23 cellular contexts compared by ENCODE assay signal in the genomic region with DNA sequence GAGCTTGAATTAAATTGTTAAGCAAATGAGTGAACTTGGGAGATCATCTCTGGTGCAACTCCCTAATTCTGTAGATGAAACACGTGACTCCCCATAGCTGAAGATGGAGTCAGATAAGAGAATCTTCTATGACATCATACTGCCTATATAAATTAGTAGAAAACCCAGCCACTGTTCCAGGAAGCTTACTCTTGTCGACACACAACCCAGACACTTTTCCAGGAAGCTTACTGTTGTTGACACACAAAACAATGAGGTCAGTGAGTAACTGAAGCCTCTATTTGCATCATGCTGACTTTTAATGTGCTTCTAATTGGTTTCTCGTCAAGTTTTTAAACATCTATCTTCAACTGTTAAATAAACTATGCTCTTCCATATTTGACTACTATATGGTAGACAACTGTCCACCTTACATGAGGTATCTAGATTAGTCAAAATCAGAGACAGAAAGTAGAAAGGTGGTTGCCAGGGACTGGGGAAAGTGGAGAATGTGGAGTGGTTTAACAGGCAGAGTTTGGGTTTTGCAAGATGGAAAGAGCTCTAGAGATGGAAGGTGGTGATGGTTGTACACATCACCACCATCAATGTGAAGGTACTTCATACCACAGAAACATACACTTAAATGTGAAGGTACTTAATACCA.
DNase-seq lines count a peak whose midpoint lies in the region; ATAC-seq and TF ChIP-seq lines count a peak whose summit lies in the region.
"Had no signal": no experiment of that assay in that cellular context is flagged by ENCODE, and none has a peak within 500 bp of the region (broad histone marks: within the 10 kb centered on the region; RNA-seq: fewer than 3 reads in every experiment).

No MANE protein-coding gene starts in this region.

- POLR2A ChIA-PET in SK-N-SH (lab: Yijun Ruan, JAX): no interaction called here
- POLR2A ChIA-PET in CD8-positive, alpha-beta memory T cell (lab: Charles Lee): no interaction called here

- no peak overlapping the region for H3K9ac ChIP-seq in SK-N-SH

- H3K4me1 Mint-ChIP-seq in T-helper 2 cell treated with Interferon-gamma antibody and Interleukin-4, amounts not matched to agents 5 μg/mL and 100 μg/mL, for 36 hours (ENCODE audit: low read depth): peaks cover 8% of the 10 kb centered on the region
- no peaks in the 10 kb centered on the region for H3K4me1 Mint-ChIP-seq in CD8-positive, alpha-beta memory T cell
- H3K4me1 Mint-ChIP-seq: stimulated activated memory B cell treated with anti-CD40 and anti-IgM and Interleukin-4, amounts not matched to agents 10 μg/mL and 1 μg/mL and 100 μg/mL, for 72 hours; T-cell had no signal

- CTCF ChIA-PET in SK-N-SH (lab: Yijun Ruan, JAX): no interaction called here
- CTCF ChIA-PET in CD8-positive, alpha-beta memory T cell (lab: Charles Lee): no interaction called here

- no peak overlapping the region for H3K4me3 Mint-ChIP-seq in T-helper 2 cell treated with Interferon-gamma antibody and Interleukin-4, amounts not matched to agents 5 μg/mL and 100 μg/mL, for 36 hours
- H3K4me3 Mint-ChIP-seq in CD8-positive, alpha-beta memory T cell: no peak overlapping the region
- H3K4me3 Mint-ChIP-seq: brain; CD4-positive, alpha-beta T cell; stimulated activated memory B cell treated with anti-CD40 and anti-IgM and Interleukin-4, amounts not matched to agents 10 μg/mL and 1 μg/mL and 100 μg/mL, for 72 hours; T-cell had no signal

- H3K27me3 Mint-ChIP-seq in T-helper 2 cell treated with Interferon-gamma antibody and Interleukin-4, amounts not matched to agents 5 μg/mL and 100 μg/mL, for 36 hours (ENCODE audit: low read depth): peaks cover 5% of the 10 kb centered on the region
- H3K27me3 Mint-ChIP-seq in CD8-positive, alpha-beta memory T cell: peaks cover 4 to 11% of the 10 kb centered on the region in 2 donors
- H3K27me3 Mint-ChIP-seq: stimulated activated memory B cell treated with anti-CD40 and anti-IgM and Interleukin-4, amounts not matched to agents 10 μg/mL and 1 μg/mL and 100 μg/mL, for 72 hours had no signal

- no peaks in the 10 kb centered on the region for H3K36me3 Mint-ChIP-seq in T-helper 2 cell treated with Interferon-gamma antibody and Interleukin-4, amounts not matched to agents 5 μg/mL and 100 μg/mL, for 36 hours (ENCODE audit: low read depth)
- no peaks in the 10 kb centered on the region for H3K36me3 Mint-ChIP-seq in CD8-positive, alpha-beta memory T cell
- H3K36me3 Mint-ChIP-seq: brain; stimulated activated memory B cell treated with anti-CD40 and anti-IgM and Interleukin-4, amounts not matched to agents 10 μg/mL and 1 μg/mL and 100 μg/mL, for 72 hours; T-cell had no signal

- no peaks in the 10 kb centered on the region for H3K27me3 ChIP-seq in SK-N-SH (ENCODE audit: insufficient read depth)
- H3K27me3 ChIP-seq in CD8-positive, alpha-beta memory T cell (ENCODE audit: insufficient read depth, low read length, poor library complexity, severe bottlenecking): no peaks in the 10 kb centered on the region
- H3K27me3 ChIP-seq: SJCRH30 had no signal

- H3K4me2 ChIP-seq in SK-N-SH: no peak overlapping the region

- H3K4me3 ChIP-seq in SK-N-SH (ENCODE audit: low read depth in 2 of 2, low read length in 1 of 2): no peak overlapping the region
- no peak overlapping the region for H3K4me3 ChIP-seq in CD8-positive, alpha-beta memory T cell (ENCODE audit: low read length)
- H3K4me3 ChIP-seq: left ventricle myocardium inferior, SJCRH30 had no signal

- H3K9me3 Mint-ChIP-seq in T-helper 2 cell treated with Interferon-gamma antibody and Interleukin-4, amounts not matched to agents 5 μg/mL and 100 μg/mL, for 36 hours: no peaks in the 10 kb centered on the region
- H3K9me3 Mint-ChIP-seq in CD8-positive, alpha-beta memory T cell: peaks cover 0 to 6% (median 0%) of the 10 kb centered on the region in 5 donors
- H3K9me3 Mint-ChIP-seq: brain; CD4-positive, alpha-beta T cell; stimulated activated memory B cell treated with anti-CD40 and anti-IgM and Interleukin-4, amounts not matched to agents 10 μg/mL and 1 μg/mL and 100 μg/mL, for 72 hours had no signal

- ATAC-seq in SK-N-SH treated with all-trans-retinoic acid at 6 μM for 48 hours (no peak), HG02885 (IDR thresholded peaks at IDR 0.05; ENCODE audit: poor library complexity, unreplicated experiment) (no peak), HG03439 (IDR thresholded peaks at IDR 0.05; ENCODE audit: unreplicated experiment) (no peak)
- ATAC-seq: Panc1; sciatic nerve; stimulated activated memory B cell treated with anti-CD40 and anti-IgM and Interleukin-4, amounts not matched to agents 10 μg/mL and 1 μg/mL and 100 μg/mL, for 72 hours; T-cell had no signal

- no peak overlapping the region; a peak in 1 of 4 replicates for H3K27ac ChIP-seq in SK-N-SH (ENCODE audit: low read depth in 2 of 2, low read length in 1 of 2)
- H3K27ac ChIP-seq in epithelial cell of prostate: peak overlapping the region; percentile 83
- no peak overlapping the region for H3K27ac ChIP-seq in CD8-positive, alpha-beta memory T cell (ENCODE audit: low read depth, low read length)
- H3K27ac ChIP-seq: left ventricle myocardium inferior, SJCRH30 had no signal

- no peak for TF ChIP-seq RAD21 in SK-N-SH (IDR thresholded peaks at IDR 0.05; ENCODE audit: low read length)

- peak overlapping the region; percentile 56 for H3K27ac Mint-ChIP-seq in T-helper 2 cell treated with Interferon-gamma antibody and Interleukin-4, amounts not matched to agents 5 μg/mL and 100 μg/mL, for 36 hours
- no peak overlapping the region for H3K27ac Mint-ChIP-seq in CD8-positive, alpha-beta memory T cell
- H3K27ac Mint-ChIP-seq: brain; CD4-positive, alpha-beta T cell; stimulated activated memory B cell treated with anti-CD40 and anti-IgM and Interleukin-4, amounts not matched to agents 10 μg/mL and 1 μg/mL and 100 μg/mL, for 72 hours; T-cell had no signal

- peak overlapping the region; percentile 16; the same call in 1 of the 2 replicates for H2AFZ ChIP-seq in SK-N-SH (ENCODE audit: low read depth)

- peaks cover 0 to 19% of the 10 kb centered on the region in 2 experiments; a peak in 2 of 4 replicates for H3K4me1 ChIP-seq in SK-N-SH (ENCODE audit: control insufficient read depth in 1 of 2, insufficient read depth in 2 of 2, low read depth in 1 of 2, low read length in 1 of 2)
- no peaks in the 10 kb centered on the region for H3K4me1 ChIP-seq in CD8-positive, alpha-beta memory T cell (ENCODE audit: insufficient read depth, low read length)
- H3K4me1 ChIP-seq: left ventricle myocardium inferior, SJCRH30 had no signal

- TF ChIP-seq CTCF in SK-N-SH (IDR thresholded peaks at IDR 0.05): no peak

- WGBS in SK-N-SH (ENCODE audit: low lambda C conversion rate): 76% methylated on average over 3 of the region's 3 CpGs

- no peaks in the 10 kb centered on the region for H4K20me1 ChIP-seq in SK-N-SH (ENCODE audit: insufficient read depth)

- no peaks in the 10 kb centered on the region for H3F3A ChIP-seq in SK-N-SH (replicated peaks; ENCODE audit: insufficient read depth)

- H3K9me2 ChIP-seq in SK-N-SH: no peaks in the 10 kb centered on the region

- no peak for DNase-seq in SK-N-SH
- DNase-seq in HCEC 1CT: peak; percentile 3
- DNase-seq in T-helper 2 cell treated with Interferon-gamma antibody and Interleukin-4, amounts not matched to agents 5 μg/mL and 100 μg/mL, for 36 hours (ENCODE audit: low spot score): no peak
- peak; percentile 18 for DNase-seq in epithelial cell of prostate (ENCODE audit: low read depth, low spot score)
- DNase-seq in CD8-positive, alpha-beta memory T cell: no peak
- DNase-seq: activated CD4-positive, alpha-beta T cell treated with anti-CD3 and anti-CD28 coated beads for 4 hours; activated CD8-positive, alpha-beta memory T cell treated with anti-CD3 and anti-CD28 coated beads, Interleukin-2, amount 50 U/mL, for 4 hours; activated effector memory CD4-positive, alpha-beta T cell treated with anti-CD3 and anti-CD28 coated beads, Interleukin-2, amount 50 U/mL, for 16 hours; CD4-positive, alpha-beta T cell; GDM1; left ventricle myocardium inferior; NCI-H510A treated with DMSO at 0.1 percent for 48 hours; SJCRH30; stimulated activated CD4-positive, alpha-beta T cell treated with anti-CD3 and anti-CD28 coated beads, Interleukin-12 subunit alpha, Interleukin-12 subunit beta, amount 100 ng/mL, for 4 hours; stimulated activated CD4-positive, alpha-beta T cell treated with anti-CD3 and anti-CD28 coated beads, Interleukin-4, amount 100 ng/mL, for 1 hour; T-cell had no signal

- H3K79me2 ChIP-seq in SK-N-SH (ENCODE audit: insufficient read depth): no peaks in the 10 kb centered on the region

- H3K36me3 ChIP-seq in SK-N-SH (replicated peaks in 1 of 2; ENCODE audit: control insufficient read depth in 1 of 2, insufficient read depth in 2 of 2, low read length in 1 of 2): peaks cover 0 to 2% of the 10 kb centered on the region in 2 experiments
- no peaks in the 10 kb centered on the region for H3K36me3 ChIP-seq in CD8-positive, alpha-beta memory T cell (ENCODE audit: insufficient read depth, low read length)
- H3K36me3 ChIP-seq: left ventricle myocardium inferior, SJCRH30 had no signal

- TF ChIP-seq EP300 in SK-N-SH (IDR thresholded peaks at IDR 0.05; ENCODE audit: borderline replicate concordance in 1 of 2, low read depth in 1 of 2, low read length in 1 of 2): no peak

- no peaks in the 10 kb centered on the region for H3K9me3 ChIP-seq in SK-N-SH
- no peaks in the 10 kb centered on the region for H3K9me3 ChIP-seq in CD8-positive, alpha-beta memory T cell (ENCODE audit: low read length)
- H3K9me3 ChIP-seq: left ventricle myocardium inferior, SJCRH30 had no signal

TF ChIP-seq in SK-N-SH, 30 proteins besides CTCF, POLR2A, EP300 and RAD21:
- TF ChIP-seq SMC3 (IDR thresholded peaks at IDR 0.05; ENCODE audit: low read depth, low read length): no peak
- TF ChIP-seq USF1 (IDR thresholded peaks at IDR 0.05; ENCODE audit: borderline replicate concordance, low read depth): no peak

TF ChIP-seq in SK-N-SH treated with all-trans-retinoic acid at 6 μM for 48 hours, 23 proteins besides CTCF, POLR2A, EP300 and RAD21 (continues in another document):
- no peak for TF ChIP-seq BACH2 (CRISPR knock-in tag; IDR thresholded peaks at IDR 0.05; ENCODE audit: borderline replicate concordance)
- no peak for TF ChIP-seq ZNF8 (CRISPR knock-in tag; IDR thresholded peaks at IDR 0.05)
- TF ChIP-seq ZNF70 (CRISPR knock-in tag; IDR thresholded peaks at IDR 0.05): no peak
- TF ChIP-seq, protein P1, sequence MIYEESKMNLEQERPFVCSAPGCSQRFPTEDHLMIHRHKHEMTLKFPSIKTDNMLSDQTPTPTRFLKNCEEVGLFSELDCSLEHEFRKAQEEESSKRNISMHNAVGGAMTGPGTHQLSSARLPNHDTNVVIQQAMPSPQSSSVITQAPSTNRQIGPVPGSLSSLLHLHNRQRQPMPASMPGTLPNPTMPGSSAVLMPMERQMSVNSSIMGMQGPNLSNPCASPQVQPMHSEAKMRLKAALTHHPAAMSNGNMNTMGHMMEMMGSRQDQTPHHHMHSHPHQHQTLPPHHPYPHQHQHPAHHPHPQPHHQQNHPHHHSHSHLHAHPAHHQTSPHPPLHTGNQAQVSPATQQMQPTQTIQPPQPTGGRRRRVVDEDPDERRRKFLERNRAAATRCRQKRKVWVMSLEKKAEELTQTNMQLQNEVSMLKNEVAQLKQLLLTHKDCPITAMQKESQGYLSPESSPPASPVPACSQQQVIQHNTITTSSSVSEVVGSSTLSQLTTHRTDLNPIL (CRISPR knock-in tag; IDR thresholded peaks at IDR 0.05; ENCODE audit: low read depth): no peak
- no peak for TF ChIP-seq RARB (CRISPR knock-in tag; IDR thresholded peaks at IDR 0.05)
- no peak for TF ChIP-seq PPARA (CRISPR knock-in tag; IDR thresholded peaks at IDR 0.05; ENCODE audit: borderline replicate concordance)

Comparison
In these comparisons a context has a peak if more than half of its experiments do, and no peak if none do; other contexts are left out.
1. DNase-seq: peak in HCEC 1CT (single experiment) and epithelial cell of prostate (single experiment); none in SK-N-SH (single experiment), T-helper 2 cell treated with Interferon-gamma antibody and Interleukin-4, amounts not matched to agents 5 μg/mL and 100 μg/mL, for 36 hours (single experiment) and CD8-positive, alpha-beta memory T cell (0 of 5).